17 cellular contexts compared by ENCODE assay signal in the genomic region with DNA sequence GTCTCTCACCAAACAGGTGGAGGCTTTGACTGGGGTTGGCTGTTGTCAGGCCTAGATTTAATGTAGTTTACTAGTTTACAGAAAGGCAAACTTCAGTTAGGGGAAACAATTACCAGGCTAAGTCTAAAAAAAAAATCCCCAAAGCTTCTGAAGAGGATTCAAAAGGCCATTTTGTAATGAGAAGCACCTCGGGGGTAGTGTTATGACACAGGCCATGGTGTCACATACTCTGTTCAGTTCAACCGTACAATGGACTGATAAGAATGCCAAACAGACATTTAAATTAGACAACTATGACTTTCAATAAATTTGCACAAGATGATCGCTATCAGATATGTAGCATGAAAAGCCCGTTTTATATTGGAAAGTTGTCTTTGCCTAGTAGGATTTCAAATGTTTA.
DNase-seq lines count a peak whose midpoint lies in the region; ATAC-seq and TF ChIP-seq lines count a peak whose summit lies in the region.
"Had no signal": no experiment of that assay in that cellular context is flagged by ENCODE, and none has a peak within 500 bp of the region (broad histone marks: within the 10 kb centered on the region; RNA-seq: fewer than 3 reads in every experiment).

No MANE protein-coding gene starts in this region.

- H3K4me3 ChIP-seq in HL-60 (replicated peaks; ENCODE audit: insufficient read depth, low read length) (no peak overlapping the region), transverse colon (no peak overlapping the region), Peyer's patch (no peak overlapping the region)
- H3K4me3 ChIP-seq: adrenal gland, PC-9, thoracic aorta had no signal

- TF ChIP-seq CTCF in HL-60 (IDR thresholded peaks at IDR 0.05; ENCODE audit: insufficient read depth, low read length) (no peak), transverse colon (IDR thresholded peaks at IDR 0.05) (no peak), Peyer's patch (IDR thresholded peaks at IDR 0.05) (no peak)

- intact Hi-C loops in transverse colon (cut with DNase I; ENCODE audit: low total_unique reads) = no loop called here

- H3K36me3 ChIP-seq in transverse colon (no peaks in the 10 kb centered on the region), Peyer's patch (peaks cover 0 to 6% (median 0%) of the 10 kb centered on the region in 3 donors)
- H3K36me3 ChIP-seq: adrenal gland had no signal

- TF ChIP-seq POLR2A in transverse colon (IDR thresholded peaks at IDR 0.05) (no peak), Peyer's patch (IDR thresholded peaks at IDR 0.05) (no peak)

- TF ChIP-seq EP300 in transverse colon (IDR thresholded peaks at IDR 0.05; ENCODE audit: low read depth) = no peak

- peak overlapping the region; percentile 54 for H3K27ac ChIP-seq in HL-60 (replicated peaks)
- H3K27ac ChIP-seq in transverse colon = peak overlapping the region in 3 of 4 donors; percentile 9 to 20 (median 12)
- peak overlapping the region in 1 of 4 donors; percentile 40 for H3K27ac ChIP-seq in Peyer's patch
- H3K27ac ChIP-seq: PC-9 had no signal

- H3K9me3 ChIP-seq in transverse colon (no peaks in the 10 kb centered on the region), Peyer's patch (no peaks in the 10 kb centered on the region)
- H3K9me3 ChIP-seq: adrenal gland, thoracic aorta had no signal

- 87 to 93% methylated on average over 4 of the region's 4 CpGs for WGBS in transverse colon (ENCODE audit: low coverage in 1 of 2), 2 donors

- ATAC-seq in GM19395 (IDR thresholded peaks at IDR 0.05; ENCODE audit: unreplicated experiment) (peak; percentile 41), HG02852 (IDR thresholded peaks at IDR 0.05; ENCODE audit: unreplicated experiment) (peak; percentile 22)
- ATAC-seq: activated CD4-positive, alpha-beta T cell treated with anti-CD3 and anti-CD28 coated beads for 36 hours; HCT116 had no signal

- in situ Hi-C loops in transverse colon (cut with MboI; ENCODE audit: low pct_ligation_motif_present in 1 of 4, low pct_unique_long_range_greater_than_20kb in 1 of 4, low sequenced_read_pairs in 3 of 4) = no loop called here

- H3K27me3 ChIP-seq in HL-60 (ENCODE audit: insufficient read depth, poor library complexity, severe bottlenecking) (no peaks in the 10 kb centered on the region), transverse colon (no peaks in the 10 kb centered on the region), Peyer's patch (no peaks in the 10 kb centered on the region)
- H3K27me3 ChIP-seq: adrenal gland had no signal

- H3K4me1 ChIP-seq in transverse colon = peaks cover 0 to 22% (median 10%) of the 10 kb centered on the region in 4 donors
- peaks cover 0 to 6% (median 0%) of the 10 kb centered on the region in 4 donors for H3K4me1 ChIP-seq in Peyer's patch

- DNase-seq in HL-60 (ENCODE audit: low read depth in 1 of 2, low spot score in 1 of 2) (no peak), transverse colon (no peak), NCI-H2107 (lab: John Stamatoyannopoulos, UW) (no peak), SIG-M5 (lab: John Stamatoyannopoulos, UW) (no peak), Peyer's patch (no peak)
- DNase-seq: activated CD4-positive, alpha-beta T cell treated with anti-CD3 and anti-CD28 coated beads for 36 hours; adrenal gland; CD8-positive, alpha-beta memory T cell; GDM1; NCI-H1048; NCI-H226; PC-9; small intestine had no signal
